In the genomic region with DNA sequence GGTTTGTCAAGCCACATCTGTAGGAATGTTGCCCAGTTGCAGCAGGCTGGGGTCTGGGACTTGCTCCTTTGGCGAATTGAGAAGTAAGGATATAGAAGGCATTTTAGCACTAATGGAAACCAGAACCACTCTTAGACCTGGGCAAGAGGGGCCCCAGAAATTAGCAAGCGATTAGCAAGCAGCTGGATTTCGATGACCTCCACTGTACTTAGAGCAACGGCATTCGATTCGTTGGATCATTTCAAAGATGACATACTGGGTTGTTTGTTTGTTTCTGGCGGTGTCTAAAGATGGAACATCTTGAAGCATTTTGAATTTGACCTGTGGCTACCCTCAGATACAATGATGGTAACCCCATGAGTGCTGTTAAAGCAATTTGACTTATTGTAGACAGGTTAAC, we compare ENCODE assay signal across 8 cellular contexts. TPM values are rescaled to one million over a fixed set of nuclear protein-coding genes. Genes with fewer than 3 reads are reported as not detected.
DNase-seq lines count a peak whose midpoint lies in the region; ATAC-seq and TF ChIP-seq lines count a peak whose summit lies in the region.

No MANE protein-coding gene starts in this region.

- H3K27ac Mint-ChIP-seq in IgD-negative memory B cell (peak overlapping the region; percentile 6 to 78 (median 60)), naive B cell (peak overlapping the region in 4 of 6 donors; percentile 39 to 86 (median 63))

- H3K4me1 ChIP-seq in BE2C (peaks cover 7% of the 10 kb centered on the region; the same call in 1 of the 2 replicates), breast epithelium (peaks cover 0 to 5% of the 10 kb centered on the region in 2 donors)

- intact Hi-C loops in breast epithelium (cut with DNase I; ENCODE audit: low total_unique reads), result no loop called here

- in situ Hi-C loops in G401 (cut with HindIII; ENCODE audit: low sequenced_read_pairs), result no loop called here

- TF ChIP-seq CTCF in BE2C (IDR thresholded peaks at IDR 0.05; ENCODE audit: low read depth, low read length) (no peak), breast epithelium (IDR thresholded peaks at IDR 0.05) (no peak)

- DNase-seq in BE2C (no peak), breast epithelium (ENCODE audit: low spot score in 2 of 2) (no peak), naive B cell (no peak), C1 segment of cervical spinal cord (lab: John Stamatoyannopoulos, UW) (no peak), G401 (ENCODE audit: low spot score) (no peak)

- H3K36me3 Mint-ChIP-seq in IgD-negative memory B cell (peaks cover under 1% of the 10 kb centered on the region), naive B cell (no peaks in the 10 kb centered on the region)

- ATAC-seq in naive B cell (ENCODE audit: low read depth in 2 of 2) (no peak), HG03520 (IDR thresholded peaks at IDR 0.05; ENCODE audit: unreplicated experiment) (no peak), GM18858 (IDR thresholded peaks at IDR 0.05; ENCODE audit: unreplicated experiment) (no peak)

- H3K9me3 ChIP-seq in BE2C (no peaks in the 10 kb centered on the region), breast epithelium (no peaks in the 10 kb centered on the region)

- no peaks in the 10 kb centered on the region for H3K27me3 ChIP-seq in BE2C
- H3K27me3 ChIP-seq in breast epithelium, result no peaks in the 10 kb centered on the region

- no peak for TF ChIP-seq POLR2A in breast epithelium (IDR thresholded peaks at IDR 0.05)

- H3K4me3 Mint-ChIP-seq in IgD-negative memory B cell, result peak overlapping the region; percentile 85 to 93 (median 90)
- H3K4me3 Mint-ChIP-seq in naive B cell, result peak overlapping the region; percentile 81 to 94 (median 88)

- H3K27me3 Mint-ChIP-seq in IgD-negative memory B cell (no peaks in the 10 kb centered on the region), naive B cell (no peaks in the 10 kb centered on the region)

- H3K27ac ChIP-seq in breast epithelium, result peak overlapping the region in 1 of 2 donors; percentile 86

- H3K4me3 ChIP-seq in BE2C (ENCODE audit: low read depth, low read length) (peak overlapping the region; percentile 74), breast epithelium (peak overlapping the region; percentile 81 to 88 (median 82))

- H3K4me1 Mint-ChIP-seq in IgD-negative memory B cell, result peaks cover 13 to 20% (median 17%) of the 10 kb centered on the region in 3 donors
- peaks cover 23 to 24% (median 24%) of the 10 kb centered on the region in 3 donors for H3K4me1 Mint-ChIP-seq in naive B cell

- H3K36me3 ChIP-seq in BE2C (no peaks in the 10 kb centered on the region), breast epithelium (no peaks in the 10 kb centered on the region)

- H3K9me3 Mint-ChIP-seq in IgD-negative memory B cell (no peaks in the 10 kb centered on the region), naive B cell (no peaks in the 10 kb centered on the region)

RNA-seq across cellular contexts. Expression of gene CDPF1, which starts 1.2 kb away (rescaled TPM):
- 11.9 TPM for polyA plus RNA-seq in BE2C (2012; ENCODE audit: insufficient read depth, insufficient read length, low read depth)
- 13.2 TPM for polyA plus RNA-seq in IgD-negative memory B cell
- 10 to 100 TPM in 2 of 3 donors, 1 to 10 TPM in 1; 7.5 to 16.6 (median 13.3) TPM for total RNA-seq in breast epithelium
- polyA plus RNA-seq in naive B cell (ENCODE audit: low read depth in 6 of 6), result 10 to 100 TPM; 13.2 to 28.7 (median 21.6) TPM
- 38.4 and 49.2 TPM in 2 replicates for total RNA-seq in G401 (2014; rRNA removed; shearing (Covaris generic))

RNA-seq across cellular contexts. Expression of gene PKDREJ, which starts 11.9 kb away (rescaled TPM):
- 1.5 TPM for polyA plus RNA-seq in BE2C (2012; ENCODE audit: insufficient read depth, insufficient read length, low read depth)
- polyA plus RNA-seq in IgD-negative memory B cell (not detected), naive B cell (ENCODE audit: low read depth in 6 of 6) (under 1 TPM in 4 of 6 donors, not detected in 2; 0.03 to 0.15 (median 0.06) TPM)
- under 1 TPM in 1 of 3 donors, not detected in 2; 0.16 TPM for total RNA-seq in breast epithelium
- not detected in 2 replicates for total RNA-seq in G401 (2014; rRNA removed; shearing (Covaris generic))

RNA-seq across cellular contexts. Expression of gene TTC38, which starts 16.5 kb away (rescaled TPM):
- polyA plus RNA-seq in BE2C (2012; ENCODE audit: insufficient read depth, insufficient read length, low read depth), result 47.6 TPM
- polyA plus RNA-seq in IgD-negative memory B cell, result 7.8 TPM
- total RNA-seq in breast epithelium, result 100 to 1,000 TPM in 1 of 3 donors, 10 to 100 TPM in 2; 55.6 to 115 (median 82.3) TPM
- polyA plus RNA-seq in naive B cell (ENCODE audit: low read depth in 6 of 6), result 1 to 10 TPM in 5 of 6 donors, not detected in 1; 1.8 to 6.0 (median 2.7) TPM
- 28.2 and 37.7 TPM in 2 replicates for total RNA-seq in G401 (2014; rRNA removed; shearing (Covaris generic))

RNA-seq across cellular contexts. Expression of gene GTSE1, which starts 45.4 kb away (rescaled TPM):
- 8.9 TPM for polyA plus RNA-seq in BE2C (2012; ENCODE audit: insufficient read depth, insufficient read length, low read depth)
- polyA plus RNA-seq in IgD-negative memory B cell (not detected), naive B cell (ENCODE audit: low read depth in 6 of 6) (under 1 TPM in 2 of 6 donors, not detected in 4; 0.10 to 0.11 TPM)
- total RNA-seq in breast epithelium, result under 1 TPM in 2 of 3 donors, not detected in 1; 0.29 to 0.48 TPM
- total RNA-seq in G401 (2014; rRNA removed; shearing (Covaris generic)), result 23.4 and 46.3 TPM in 2 replicates
